ENCODE assay signal across 2 cellular contexts in the genomic region with DNA sequence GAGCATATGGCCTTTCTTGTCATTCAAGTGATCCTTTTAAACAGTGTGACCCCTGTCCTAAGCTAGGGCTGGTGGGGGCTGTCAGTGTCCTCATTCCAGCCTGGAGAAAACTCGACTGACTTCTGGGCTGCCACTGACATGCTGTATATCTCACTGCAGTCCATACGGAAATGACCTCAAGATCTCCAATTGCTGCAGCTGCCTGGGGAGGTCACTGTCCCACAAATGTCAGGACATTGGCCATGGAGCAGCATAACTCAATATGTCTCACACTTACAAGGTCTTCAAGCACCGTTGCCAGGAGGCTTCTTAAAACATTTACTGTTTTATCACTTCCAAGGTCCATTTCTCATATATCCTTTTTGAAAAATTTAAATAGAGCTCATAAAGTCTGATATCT.
TF ChIP-seq lines count a peak whose summit lies in the region.

No MANE protein-coding gene starts in this region.

TF ChIP-seq in liver, 16 proteins besides CTCF, POLR2A, EP300 and RAD21 (continued from another document):
- TF ChIP-seq RXRA (IDR thresholded peaks at IDR 0.05) (peak; percentile 26 to 45), NR2F2 (IDR thresholded peaks at IDR 0.05) (peak; percentile 72)

TF ChIP-seq in HepG2, 621 proteins besides CTCF, POLR2A, EP300 and RAD21:
- TF ChIP-seq HES4 (CRISPR knock-in tag; IDR thresholded peaks at IDR 0.05; ENCODE audit: borderline replicate concordance), result no peak
- no peak for TF ChIP-seq CC2D1A (CRISPR knock-in tag; IDR thresholded peaks at IDR 0.05)
- TF ChIP-seq CEBPZ (IDR thresholded peaks at IDR 0.05; ENCODE audit: low read length), result no peak
- TF ChIP-seq NCOR1 (IDR thresholded peaks at IDR 0.05; ENCODE audit: borderline replicate concordance, low read length), result no peak
- no peak for TF ChIP-seq BCL6 (CRISPR knock-in tag; IDR thresholded peaks at IDR 0.05)
- no peak for TF ChIP-seq ISL2 (CRISPR knock-in tag; IDR thresholded peaks at IDR 0.05)
